Comparison of ENCODE assay signal across 16 cellular contexts in genomic region chr4:15163284-15163645, GRCh38.
"Had no signal": no experiment of that assay in that cellular context is flagged by ENCODE, and none has a peak within 500 bp of the region (broad histone marks: within the 10 kb centered on the region; RNA-seq: fewer than 3 reads in every experiment).

No MANE protein-coding gene starts in this region.

- H3K9me3 Mint-ChIP-seq: activated naive CD8-positive, alpha-beta T cell treated with anti-CD3 and anti-CD28 coated beads, Interleukin-2, amount 10 ng/mL, durations not matched to agents 7 days and 5 days; central memory CD8-positive, alpha-beta T cell had no signal

- H3K27me3 ChIP-seq: adrenal gland, body of pancreas had no signal

- H2AFZ ChIP-seq: PC-9 had no signal

- H3K27ac Mint-ChIP-seq: activated CD8-positive, alpha-beta T cell treated with anti-CD3 and anti-CD28 coated beads, Interleukin-2, amount 10 ng/mL, durations not matched to agents 7 days and 5 days; activated naive CD8-positive, alpha-beta T cell treated with anti-CD3 and anti-CD28 coated beads, Interleukin-2, amount 10 ng/mL, durations not matched to agents 7 days and 5 days had no signal

- H3K4me3 Mint-ChIP-seq: activated CD8-positive, alpha-beta T cell treated with anti-CD3 and anti-CD28 coated beads, Interleukin-2, amount 10 ng/mL, durations not matched to agents 7 days and 5 days; activated naive CD8-positive, alpha-beta T cell treated with anti-CD3 and anti-CD28 coated beads, Interleukin-2, amount 10 ng/mL, durations not matched to agents 7 days and 5 days; central memory CD8-positive, alpha-beta T cell had no signal

- H3K36me3 Mint-ChIP-seq: activated naive CD8-positive, alpha-beta T cell treated with anti-CD3 and anti-CD28 coated beads, Interleukin-2, amount 10 ng/mL, durations not matched to agents 7 days and 5 days had no signal

- H3K27ac ChIP-seq: adrenal gland, body of pancreas, PC-9 had no signal

- DNase-seq: activated CD4-positive, alpha-beta T cell treated with anti-CD3 and anti-CD28 coated beads for 4 hours; activated CD8-positive, alpha-beta memory T cell treated with anti-CD3 and anti-CD28 coated beads, Interleukin-2, amount 50 U/mL, for 48 hours; activated CD8-positive, alpha-beta T cell treated with anti-CD3 and anti-CD28 coated beads, Interleukin-2, amount 10 ng/mL, durations not matched to agents 7 days and 5 days; activated naive CD4-positive, alpha-beta T cell treated with anti-CD3 and anti-CD28 coated beads, Interleukin-2, amount 50 U/mL, for 16 hours; activated naive CD8-positive, alpha-beta T cell treated with anti-CD3 and anti-CD28 coated beads, Interleukin-2, amount 10 ng/mL, durations not matched to agents 7 days and 5 days; activated T-cell treated with anti-CD3 and anti-CD28 coated beads, Interleukin-2, amount 50 U/mL, for 1 hour; aorta; body of pancreas; NCI-H1436 treated with DMSO at 0.1 percent for 48 hours; NCI-H187; SHP77 treated with DMSO at 0.1 percent for 48 hours; T-helper 1 cell had no signal

- H3K4me3 ChIP-seq: adrenal gland, body of pancreas, PC-9 had no signal

- H3K4me1 Mint-ChIP-seq: activated naive CD8-positive, alpha-beta T cell treated with anti-CD3 and anti-CD28 coated beads, Interleukin-2, amount 10 ng/mL, durations not matched to agents 7 days and 5 days; central memory CD8-positive, alpha-beta T cell had no signal

- H3K4me1 ChIP-seq: adrenal gland, body of pancreas had no signal

- H3K36me3 ChIP-seq: adrenal gland had no signal

- H3K4me2 ChIP-seq: PC-9 had no signal

- ATAC-seq: activated CD4-positive, CD25-positive, alpha-beta regulatory T cell treated with anti-CD3 and anti-CD28 coated beads, Interleukin-2, amount 50 U/mL, for 24 hours; activated CD8-positive, alpha-beta T cell treated with anti-CD3 and anti-CD28 coated beads, Interleukin-2, amount 10 ng/mL, durations not matched to agents 7 days and 5 days; body of pancreas had no signal

- H3K9me3 ChIP-seq: adrenal gland, body of pancreas had no signal
